In genomic region chr10:62052276-62052675, GRCh38 we compare ENCODE assay signal across 10 cellular contexts.
A peak's percentile ranks its signal among the peaks of the same experiment; 100 is the strongest.
DNase-seq lines count a peak whose midpoint lies in the region; ATAC-seq and TF ChIP-seq lines count a peak whose summit lies in the region.
"Had no signal": no experiment of that assay in that cellular context is flagged by ENCODE, and none has a peak within 500 bp of the region (broad histone marks: within the 10 kb centered on the region; RNA-seq: fewer than 3 reads in every experiment).

No MANE protein-coding gene starts in this region.

- DNase-seq in CD4-positive, CD25-positive, alpha-beta regulatory T cell = no peak
- DNase-seq in coronary artery (ENCODE audit: low spot score) = no peak
- DNase-seq in sigmoid colon = no peak
- no peak for DNase-seq in A673 (ENCODE audit: low spot score)
- DNase-seq in NCI-H748 treated with DMSO at 0.1 percent for 48 hours (lab: John Stamatoyannopoulos, UW) = no peak
- DNase-seq: amniotic stem cell, DMS79, NCI-H1436 treated with DMSO at 0.1 percent for 48 hours had no signal

- POLR2A ChIA-PET in A673 (lab: Charles Lee; ENCODE audit: low non-redundant PET) = no interaction called here

- no peak for TF ChIP-seq CTCF in KMS-11 (conservative IDR thresholded peaks at IDR 0.05; ENCODE audit: low read depth, low read length)
- TF ChIP-seq CTCF in coronary artery (IDR thresholded peaks at IDR 0.05) = no peak
- no peak for TF ChIP-seq CTCF in sigmoid colon (IDR thresholded peaks at IDR 0.05)
- TF ChIP-seq CTCF in A673 (conservative IDR thresholded peaks at IDR 0.05; ENCODE audit: low read depth, low read length) = no peak

- no TSS peak for BruUV-seq in A673 (replicated peaks; lab: Mats Ljungman, UMichigan)

- no peaks in the 10 kb centered on the region for H3K27me3 ChIP-seq in CD4-positive, CD25-positive, alpha-beta regulatory T cell (ENCODE audit: control insufficient read depth, insufficient read depth, low read length)
- H3K27me3 ChIP-seq in KMS-11 (ENCODE audit: insufficient read depth, low read depth) (no peaks in the 10 kb centered on the region), sigmoid colon (no peaks in the 10 kb centered on the region), A673 (replicated peaks; ENCODE audit: insufficient read depth, low read depth, low read length, poor library complexity) (no peaks in the 10 kb centered on the region)

- no peak overlapping the region for H3K9ac ChIP-seq in KMS-11

- CTCF ChIA-PET in A673 (lab: Charles Lee) = no interaction called here

- peak overlapping the region; percentile 99 for H3K4me3 ChIP-seq in CD4-positive, CD25-positive, alpha-beta regulatory T cell (ENCODE audit: low read depth, low read length)
- no peak overlapping the region for H3K4me3 ChIP-seq in KMS-11 (IDR thresholded peaks at IDR 0.05; ENCODE audit: insufficient read depth, low read depth, low read length)
- peak overlapping the region; percentile 77 for H3K4me3 ChIP-seq in coronary artery
- peak overlapping the region in 1 of 4 donors; percentile 62 for H3K4me3 ChIP-seq in sigmoid colon
- H3K4me3 ChIP-seq in A673 (ENCODE audit: low read depth, low read length, poor library complexity, severe bottlenecking) = no peak overlapping the region

- intact Hi-C loops in sigmoid colon (cut with DNase I) = loop anchor here (10.0 kb wide), 2 partner anchors 387 to 1237 kb away; partner anchors contain the start of gene CABCOCO1
- intact Hi-C loops in A673 (cut with micrococcal nuclease; ENCODE audit: unreplicated experiment) = no loop called here

- H3K27ac Mint-ChIP-seq in CD4-positive, CD25-positive, alpha-beta regulatory T cell = peak overlapping the region; percentile 95 to 100 (median 95)

- 96 to 98% methylated on average over 4 of the region's 4 CpGs for WGBS in sigmoid colon, 2 donors

- H3K4me3 Mint-ChIP-seq in CD4-positive, CD25-positive, alpha-beta regulatory T cell = peak overlapping the region; percentile 84 to 94 (median 94)

- H3K27ac ChIP-seq in CD4-positive, CD25-positive, alpha-beta regulatory T cell (ENCODE audit: insufficient read depth, low read length, poor library complexity, severe bottlenecking) = peak overlapping the region; percentile 95
- peak overlapping the region; percentile 93 for H3K27ac ChIP-seq in KMS-11
- peak overlapping the region; percentile 92 to 94 for H3K27ac ChIP-seq in coronary artery
- peak overlapping the region; percentile 67 to 95 (median 93) for H3K27ac ChIP-seq in sigmoid colon
- no peak overlapping the region for H3K27ac ChIP-seq in A673 (ENCODE audit: low read depth, low read length, poor library complexity, severe bottlenecking)

- peaks cover 83% of the 10 kb centered on the region for H3K4me1 ChIP-seq in CD4-positive, CD25-positive, alpha-beta regulatory T cell (ENCODE audit: control insufficient read depth, insufficient read depth, low read length, poor library complexity, severe bottlenecking)
- H3K4me1 ChIP-seq in KMS-11 (ENCODE audit: low read depth, poor library complexity, severe bottlenecking) (peaks cover 72% of the 10 kb centered on the region), sigmoid colon (peaks cover 0 to 78% (median 72%) of the 10 kb centered on the region in 4 donors), A673 (ENCODE audit: insufficient read depth, low read length, poor library complexity, severe bottlenecking) (peaks cover 61% of the 10 kb centered on the region)

- H3K79me2 ChIP-seq in KMS-11 (ENCODE audit: insufficient read depth, low read depth) = no peaks in the 10 kb centered on the region; the same call in 1 of the 2 replicates

- H3K36me3 ChIP-seq in CD4-positive, CD25-positive, alpha-beta regulatory T cell (ENCODE audit: control insufficient read depth, insufficient read depth, low read length) = peaks cover 41% of the 10 kb centered on the region
- H3K36me3 ChIP-seq in KMS-11 (ENCODE audit: insufficient read depth) (no peaks in the 10 kb centered on the region), sigmoid colon (peaks cover 4 to 35% (median 9%) of the 10 kb centered on the region in 4 donors), A673 (ENCODE audit: insufficient read depth, low read length, poor library complexity, severe bottlenecking) (peaks cover 35% of the 10 kb centered on the region)

- TF ChIP-seq EP300 in sigmoid colon (IDR thresholded peaks at IDR 0.05) = no peak

- peaks cover 0 to 1% (median 0%) of the 10 kb centered on the region in 7 donors for H3K9me3 Mint-ChIP-seq in CD4-positive, CD25-positive, alpha-beta regulatory T cell

- H3K9me3 ChIP-seq in CD4-positive, CD25-positive, alpha-beta regulatory T cell (ENCODE audit: control insufficient read depth in 2 of 2, low read length in 2 of 2) = no peaks in the 10 kb centered on the region
- no peaks in the 10 kb centered on the region for H3K9me3 ChIP-seq in sigmoid colon
- H3K9me3 ChIP-seq in A673 (ENCODE audit: low read depth, low read length, poor library complexity, severe bottlenecking) = no peaks in the 10 kb centered on the region

- TF ChIP-seq POLR2A in sigmoid colon (IDR thresholded peaks at IDR 0.05) = no peak

- peak overlapping the region; percentile 98 for H3K4me2 ChIP-seq in KMS-11

- no peaks in the 10 kb centered on the region for H4K20me1 ChIP-seq in KMS-11 (ENCODE audit: insufficient read depth)

- ATAC-seq in CD4-positive, CD25-positive, alpha-beta regulatory T cell (ENCODE audit: low read depth in 2 of 2) = no peak
- ATAC-seq in HG03378 (IDR thresholded peaks at IDR 0.05; ENCODE audit: unreplicated experiment) = no peak

- peaks cover 56% of the 10 kb centered on the region for H3K36me3 Mint-ChIP-seq in CD4-positive, CD25-positive, alpha-beta regulatory T cell

- peaks cover 38 to 96% (median 71%) of the 10 kb centered on the region in 4 donors for H3K4me1 Mint-ChIP-seq in CD4-positive, CD25-positive, alpha-beta regulatory T cell

- H3K27me3 Mint-ChIP-seq in CD4-positive, CD25-positive, alpha-beta regulatory T cell = no peaks in the 10 kb centered on the region

- H2AFZ ChIP-seq in KMS-11 (ENCODE audit: low read depth) = no peak overlapping the region

Comparison
In these comparisons a context has a peak if more than half of its experiments do, and no peak if none do; other contexts are left out.
1. H3K4me3 ChIP-seq: peak in CD4-positive, CD25-positive, alpha-beta regulatory T cell (single experiment) and coronary artery (single experiment); none in KMS-11 (single experiment) and A673 (single experiment).